Comparison of ENCODE assay signal across 21 cellular contexts in genomic region chr6:45388328-45388727, GRCh38. TPM values are rescaled to one million over a fixed set of nuclear protein-coding genes. Genes with fewer than 3 reads are reported as not detected.
DNase-seq lines count a peak whose midpoint lies in the region; ATAC-seq, FAIRE-seq and TF ChIP-seq lines count a peak whose summit lies in the region.
"Had no signal": no experiment of that assay in that cellular context is flagged by ENCODE, and none has a peak within 500 bp of the region (broad histone marks: within the 10 kb centered on the region; RNA-seq: fewer than 3 reads in every experiment).

No MANE protein-coding gene starts in this region.

- peaks cover 3 to 10% (median 8%) of the 10 kb centered on the region in 3 donors for H3K9me3 Mint-ChIP-seq in T-cell

- H3K4me3 ChIP-seq in kidney (ENCODE audit: low read length in 2 of 2), result no peak overlapping the region
- H3K4me3 ChIP-seq: right lobe of liver, suprapubic skin had no signal

- POLR2A ChIA-PET in T-cell (lab: Charles Lee), result no interaction called here

- H3K9ac ChIP-seq in kidney (ENCODE audit: low read length in 2 of 2), result no peak overlapping the region
- H3K9ac ChIP-seq: parathyroid adenoma had no signal

- no peak for TF ChIP-seq CTCF in kidney (IDR thresholded peaks at IDR 0.05; ENCODE audit: borderline replicate concordance, extremely low read depth, insufficient read depth)

- H3K36me3 Mint-ChIP-seq in T-cell, result peaks cover 3% of the 10 kb centered on the region
- H3K36me3 Mint-ChIP-seq: CD4-positive, CD25-positive, alpha-beta regulatory T cell; natural killer cell treated with Interleukin-12 subunit alpha and Interleukin-12 subunit beta and Interleukin-15 and Interleukin-18, amount 100 ng/mL, for 72 hours had no signal

- DNase-seq in AG20443 (ENCODE audit: low spot score) (peak; percentile 34), NCI-H510A (lab: John Stamatoyannopoulos, UW) (peak; percentile 30), dedifferentiated amniotic fluid mesenchymal stem cell (ENCODE audit: extremely low spot score) (peak; percentile 33), iris pigment epithelial cell (ENCODE audit: low read depth) (peak; percentile 62), kidney (no peak), NK-92 (lab: John Stamatoyannopoulos, UW; ENCODE audit: unreplicated experiment) (no peak), T-cell (no peak)
- DNase-seq: ACHN; activated CD4-positive, alpha-beta T cell treated with anti-CD3 and anti-CD28 coated beads, Interleukin-2, amount 50 U/mL, for 1 hour; activated CD8-positive, alpha-beta memory T cell treated with anti-CD3 and anti-CD28 coated beads, Interleukin-2, amount 50 U/mL, for 48 hours; CD4-positive, CD25-positive, alpha-beta regulatory T cell; dermis blood vessel endothelial cell; NCI-H748 treated with DMSO at 0.1 percent for 48 hours; right lobe of liver; SHP77 treated with DMSO at 0.1 percent for 48 hours had no signal

- FAIRE-seq in kidney (lab: Jason Lieb, UNC), result no peak
- FAIRE-seq: endothelial cell of umbilical vein had no signal

- H3K27me3 Mint-ChIP-seq in T-cell, result peaks cover 0 to 3% of the 10 kb centered on the region in 2 donors

- no peaks in the 10 kb centered on the region for H3K36me3 ChIP-seq in kidney (ENCODE audit: control insufficient read depth in 1 of 2, insufficient read depth in 2 of 2, low read length in 2 of 2)
- H3K36me3 ChIP-seq: right lobe of liver, suprapubic skin had no signal

- peaks cover 0 to 5% (median 0%) of the 10 kb centered on the region in 3 donors for H3K4me1 Mint-ChIP-seq in T-cell
- H3K4me1 Mint-ChIP-seq: CD4-positive, CD25-positive, alpha-beta regulatory T cell had no signal

- no peak overlapping the region for H3K27ac ChIP-seq in kidney (ENCODE audit: low read depth in 2 of 2, low read length in 2 of 2)
- H3K27ac ChIP-seq: parathyroid adenoma, right lobe of liver, suprapubic skin had no signal

- intact Hi-C loops in kidney (cut with DNase I), result no loop called here

- no peak overlapping the region for H3K27ac Mint-ChIP-seq in T-cell
- H3K27ac Mint-ChIP-seq: CD4-positive, CD25-positive, alpha-beta regulatory T cell; natural killer cell treated with Interleukin-12 subunit alpha and Interleukin-12 subunit beta and Interleukin-15 and Interleukin-18, amount 100 ng/mL, for 72 hours; T-helper 1 cell treated with Interleukin-12 subunit alpha and Interleukin-12 subunit beta and Interleukin-4 antibody, amounts not matched to agents 30 μg/mL and 1 μg/mL, for 36 hours had no signal

- ATAC-seq in GM21576 (IDR thresholded peaks at IDR 0.05; ENCODE audit: unreplicated experiment) (no peak), T-cell (replicated peaks in 1 of 4) (no peak)
- ATAC-seq: natural killer cell treated with Interleukin-12 subunit alpha and Interleukin-12 subunit beta and Interleukin-15 and Interleukin-18, amount 100 ng/mL, for 72 hours; right lobe of liver had no signal

- no peaks in the 10 kb centered on the region for H3K4me1 ChIP-seq in kidney (ENCODE audit: control insufficient read depth in 1 of 2, insufficient read depth in 1 of 2, low read depth in 1 of 2, low read length in 2 of 2)
- H3K4me1 ChIP-seq: parathyroid adenoma, right lobe of liver had no signal

- H3K9me3 ChIP-seq in kidney (ENCODE audit: control insufficient read depth in 1 of 2, low read length in 2 of 2), result no peaks in the 10 kb centered on the region
- H3K9me3 ChIP-seq: right lobe of liver, suprapubic skin had no signal

- H3K4me3 Mint-ChIP-seq in T-cell, result no peak overlapping the region
- H3K4me3 Mint-ChIP-seq: CD4-positive, CD25-positive, alpha-beta regulatory T cell; natural killer cell treated with Interleukin-12 subunit alpha and Interleukin-12 subunit beta and Interleukin-15 and Interleukin-18, amount 100 ng/mL, for 72 hours; T-helper 1 cell treated with Interleukin-12 subunit alpha and Interleukin-12 subunit beta and Interleukin-4 antibody, amounts not matched to agents 30 μg/mL and 1 μg/mL, for 36 hours had no signal

- CTCF ChIA-PET in T-cell (lab: Charles Lee), result no interaction called here

RNA-seq across cellular contexts. Expression of gene SUPT3H, which starts 10.6 kb away (rescaled TPM):
- total RNA-seq in kidney (10.1 TPM), T-cell (10 to 100 TPM in 3 of 5 donors, 1 to 10 TPM in 2; 9.3 to 12.9 (median 10.7) TPM)
- 12.5 TPM for polyA plus RNA-seq in kidney (ENCODE audit: insufficient read depth, low read depth, low replicate concordance)

Comparison
In these comparisons a context has a peak if more than half of its experiments do, and no peak if none do; other contexts are left out.
1. DNase-seq: peak in AG20443 (single experiment), NCI-H510A (single experiment), dedifferentiated amniotic fluid mesenchymal stem cell (single experiment) and iris pigment epithelial cell (single experiment); none in kidney (single experiment), NK-92 (single experiment) and T-cell (0 of 34).